2 cellular contexts compared by ENCODE assay signal in the genomic region with DNA sequence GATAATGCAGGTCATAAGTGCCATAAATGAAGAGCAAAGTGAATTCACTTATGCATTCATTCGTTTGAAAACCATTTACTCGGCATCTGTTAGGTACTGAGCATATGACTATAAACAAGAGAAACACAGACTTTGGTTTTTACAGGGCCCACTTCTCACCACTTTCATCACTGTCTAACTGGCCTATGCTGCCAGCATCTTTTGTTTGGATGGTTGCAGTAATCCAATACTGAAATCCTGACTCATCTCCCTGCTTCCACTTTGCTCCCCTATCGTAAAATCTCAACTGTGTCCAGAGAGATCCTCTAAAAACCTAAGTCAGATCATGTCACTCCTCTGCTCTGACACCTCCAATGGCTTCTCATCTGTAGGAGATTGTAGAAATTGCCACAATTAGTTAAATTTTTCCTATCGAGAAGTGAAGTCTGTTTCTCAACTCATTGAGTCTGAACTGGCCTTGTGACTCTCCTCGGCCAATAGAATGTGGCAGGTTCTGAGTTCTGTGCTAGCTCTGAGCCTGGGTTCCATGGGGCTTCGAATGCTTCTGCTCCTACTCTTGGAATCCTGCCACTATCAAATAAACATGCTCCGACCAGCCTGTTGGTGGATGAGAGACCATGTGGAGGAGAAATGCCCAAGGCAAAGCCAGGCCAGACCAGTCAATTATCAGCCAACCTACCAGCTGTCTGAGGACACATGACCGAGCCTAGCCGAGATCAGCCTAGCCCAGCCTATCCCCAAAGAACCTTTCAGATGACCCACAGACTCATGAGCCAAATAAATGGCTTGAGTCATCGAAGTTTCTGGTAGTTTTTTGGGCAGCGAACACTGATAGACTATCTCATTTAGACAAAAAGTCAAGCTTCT.
TF ChIP-seq lines count a peak whose summit lies in the region.

No MANE protein-coding gene starts in this region.

TF ChIP-seq in Ishikawa, 13 proteins besides CTCF, POLR2A, EP300 and RAD21:
- TF ChIP-seq USF1 (IDR thresholded peaks at IDR 0.05) (0 out of 2 replicates have a peak, but pooled peaks have one; percentile 10), CEBPB (IDR thresholded peaks at IDR 0.05) (no peak)

TF ChIP-seq in GM12878, 131 proteins besides CTCF, POLR2A, EP300 and RAD21:
- TF ChIP-seq CHD4 (IDR thresholded peaks at IDR 0.05): no peak
- TF ChIP-seq, protein P1, sequence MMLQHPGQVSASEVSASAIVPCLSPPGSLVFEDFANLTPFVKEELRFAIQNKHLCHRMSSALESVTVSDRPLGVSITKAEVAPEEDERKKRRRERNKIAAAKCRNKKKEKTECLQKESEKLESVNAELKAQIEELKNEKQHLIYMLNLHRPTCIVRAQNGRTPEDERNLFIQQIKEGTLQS (IDR thresholded peaks at IDR 0.05; ENCODE audit: borderline replicate concordance, extremely low read depth, low read depth, low read length): peak; percentile 13; the same call in 1 of the 2 replicates
- 0 out of 2 replicates have a peak, but pooled peaks have one; percentile 38 for TF ChIP-seq WRNIP1 (IDR thresholded peaks at IDR 0.05; ENCODE audit: borderline replicate concordance, low read depth, low read length)
- TF ChIP-seq, protein P2, sequence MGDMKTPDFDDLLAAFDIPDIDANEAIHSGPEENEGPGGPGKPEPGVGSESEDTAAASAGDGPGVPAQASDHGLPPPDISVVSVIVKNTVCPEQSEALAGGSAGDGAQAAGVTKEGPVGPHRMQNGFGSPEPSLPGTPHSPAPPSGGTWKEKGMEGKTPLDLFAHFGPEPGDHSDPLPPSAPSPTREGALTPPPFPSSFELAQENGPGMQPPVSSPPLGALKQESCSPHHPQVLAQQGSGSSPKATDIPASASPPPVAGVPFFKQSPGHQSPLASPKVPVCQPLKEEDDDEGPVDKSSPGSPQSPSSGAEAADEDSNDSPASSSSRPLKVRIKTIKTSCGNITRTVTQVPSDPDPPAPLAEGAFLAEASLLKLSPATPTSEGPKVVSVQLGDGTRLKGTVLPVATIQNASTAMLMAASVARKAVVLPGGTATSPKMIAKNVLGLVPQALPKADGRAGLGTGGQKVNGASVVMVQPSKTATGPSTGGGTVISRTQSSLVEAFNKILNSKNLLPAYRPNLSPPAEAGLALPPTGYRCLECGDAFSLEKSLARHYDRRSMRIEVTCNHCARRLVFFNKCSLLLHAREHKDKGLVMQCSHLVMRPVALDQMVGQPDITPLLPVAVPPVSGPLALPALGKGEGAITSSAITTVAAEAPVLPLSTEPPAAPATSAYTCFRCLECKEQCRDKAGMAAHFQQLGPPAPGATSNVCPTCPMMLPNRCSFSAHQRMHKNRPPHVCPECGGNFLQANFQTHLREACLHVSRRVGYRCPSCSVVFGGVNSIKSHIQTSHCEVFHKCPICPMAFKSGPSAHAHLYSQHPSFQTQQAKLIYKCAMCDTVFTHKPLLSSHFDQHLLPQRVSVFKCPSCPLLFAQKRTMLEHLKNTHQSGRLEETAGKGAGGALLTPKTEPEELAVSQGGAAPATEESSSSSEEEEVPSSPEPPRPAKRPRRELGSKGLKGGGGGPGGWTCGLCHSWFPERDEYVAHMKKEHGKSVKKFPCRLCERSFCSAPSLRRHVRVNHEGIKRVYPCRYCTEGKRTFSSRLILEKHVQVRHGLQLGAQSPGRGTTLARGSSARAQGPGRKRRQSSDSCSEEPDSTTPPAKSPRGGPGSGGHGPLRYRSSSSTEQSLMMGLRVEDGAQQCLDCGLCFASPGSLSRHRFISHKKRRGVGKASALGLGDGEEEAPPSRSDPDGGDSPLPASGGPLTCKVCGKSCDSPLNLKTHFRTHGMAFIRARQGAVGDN (IDR thresholded peaks at IDR 0.05): peak; percentile 66; the same call in 1 of the 2 replicates
- TF ChIP-seq USF2 (IDR thresholded peaks at IDR 0.05; ENCODE audit: borderline replicate concordance, low read depth, low read length): peak; percentile 11; the same call in 1 of the 2 replicates
- TF ChIP-seq, protein P3, sequence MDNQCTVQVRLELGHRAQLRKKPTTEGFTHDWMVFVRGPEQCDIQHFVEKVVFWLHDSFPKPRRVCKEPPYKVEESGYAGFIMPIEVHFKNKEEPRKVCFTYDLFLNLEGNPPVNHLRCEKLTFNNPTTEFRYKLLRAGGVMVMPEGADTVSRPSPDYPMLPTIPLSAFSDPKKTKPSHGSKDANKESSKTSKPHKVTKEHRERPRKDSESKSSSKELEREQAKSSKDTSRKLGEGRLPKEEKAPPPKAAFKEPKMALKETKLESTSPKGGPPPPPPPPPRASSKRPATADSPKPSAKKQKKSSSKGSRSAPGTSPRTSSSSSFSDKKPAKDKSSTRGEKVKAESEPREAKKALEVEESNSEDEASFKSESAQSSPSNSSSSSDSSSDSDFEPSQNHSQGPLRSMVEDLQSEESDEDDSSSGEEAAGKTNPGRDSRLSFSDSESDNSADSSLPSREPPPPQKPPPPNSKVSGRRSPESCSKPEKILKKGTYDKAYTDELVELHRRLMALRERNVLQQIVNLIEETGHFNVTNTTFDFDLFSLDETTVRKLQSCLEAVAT (IDR thresholded peaks at IDR 0.05): peak; percentile 96
- no peak for TF ChIP-seq NFXL1 (IDR thresholded peaks at IDR 0.05; ENCODE audit: borderline replicate concordance)
- no peak for TF ChIP-seq BHLHE40 (IDR thresholded peaks at IDR 0.05; ENCODE audit: borderline replicate concordance in 1 of 2, low read depth in 2 of 2, low read length in 1 of 2)
- no peak for TF ChIP-seq RUNX3 (IDR thresholded peaks at IDR 0.05; ENCODE audit: low read length)
- TF ChIP-seq RAD51 (IDR thresholded peaks at IDR 0.05): peak; percentile 87
